17 cellular contexts compared by ENCODE assay signal in the genomic region with DNA sequence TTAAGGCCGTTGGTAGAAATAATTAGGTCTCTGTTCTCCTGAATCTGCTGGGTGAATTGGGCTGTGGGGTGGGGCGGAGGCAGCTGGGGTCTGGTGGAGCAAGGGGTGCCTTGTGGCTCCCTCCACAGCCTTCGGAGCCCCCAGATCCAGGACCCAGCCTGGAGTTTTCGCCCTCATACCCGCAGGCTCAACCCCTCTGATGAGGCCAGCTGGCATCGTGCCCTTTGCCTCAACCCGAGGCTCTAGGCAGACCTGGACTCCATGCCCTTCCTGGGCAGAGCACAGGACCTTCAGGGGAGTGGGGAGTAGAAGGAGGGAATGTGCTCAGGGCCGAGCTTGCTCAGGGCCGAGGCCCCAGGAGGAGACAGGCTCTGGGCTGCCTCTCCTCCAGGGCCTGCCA.
"Had no signal": no experiment of that assay in that cellular context is flagged by ENCODE, and none has a peak within 500 bp of the region (broad histone marks: within the 10 kb centered on the region; RNA-seq: fewer than 3 reads in every experiment).

No MANE protein-coding gene starts in this region.

- ATAC-seq: heart left ventricle; mucosa of descending colon; naive thymus-derived CD8-positive, alpha-beta T cell; pancreas had no signal

- H3K9me3 ChIP-seq: heart left ventricle, mucosa of descending colon, pancreas, prostate gland, upper lobe of left lung, uterus had no signal

- DNase-seq: cortex of kidney; dorsolateral prefrontal cortex; effector CD8-positive, alpha-beta T cell; foreskin melanocyte; hippocampal formation; kidney glomerular epithelial cell; mucosa of descending colon; naive thymus-derived CD8-positive, alpha-beta T cell; nucleus accumbens; small intestine; stimulated activated CD4-positive, alpha-beta T cell treated with anti-CD3 and anti-CD28 coated beads, Interleukin-12 subunit alpha, Interleukin-12 subunit beta, amount 100 ng/mL, for 4 hours; stimulated activated naive CD4-positive, alpha-beta T cell treated with Interleukin-2 at 50 U/mL for 16 hours; upper lobe of left lung; uterus had no signal

- H3K4me3 Mint-ChIP-seq: naive thymus-derived CD8-positive, alpha-beta T cell had no signal

- H3K4me3 ChIP-seq: dorsolateral prefrontal cortex, heart left ventricle, mucosa of descending colon, pancreas, prostate gland, upper lobe of left lung, uterus had no signal

- H3K4me1 ChIP-seq: pancreas had no signal

- H3K36me3 Mint-ChIP-seq: naive thymus-derived CD8-positive, alpha-beta T cell had no signal

- H3K27ac ChIP-seq: dorsolateral prefrontal cortex, heart left ventricle, pancreas, prostate gland, upper lobe of left lung, uterus had no signal

- H3K9me3 Mint-ChIP-seq: naive thymus-derived CD8-positive, alpha-beta T cell had no signal

- H3K27me3 ChIP-seq: dorsolateral prefrontal cortex, heart left ventricle, pancreas, upper lobe of left lung, uterus had no signal

- H3K36me3 ChIP-seq: heart left ventricle, pancreas, prostate gland, upper lobe of left lung, uterus had no signal
